1 cellular context compared by ENCODE assay signal in genomic region chr20:20360464-20360863, GRCh38.
TF ChIP-seq lines count a peak whose summit lies in the region.

No MANE protein-coding gene starts in this region.

TF ChIP-seq in H1, 55 proteins besides CTCF, POLR2A, EP300 and RAD21:
- TF ChIP-seq TCF12 (IDR thresholded peaks at IDR 0.05; ENCODE audit: low read depth, low read length) (no peak), TAF7 (optimal IDR thresholded peaks at IDR 0.05; ENCODE audit: borderline replicate concordance, low read depth, low read length) (no peak), CBX8 (IDR thresholded peaks at IDR 0.05; ENCODE audit: borderline replicate concordance, low read depth, low read length) (no peak), BCL11A (IDR thresholded peaks at IDR 0.05; ENCODE audit: low read depth in 2 of 2, low read length in 2 of 2) (no peak), SP4 (IDR thresholded peaks at IDR 0.05; ENCODE audit: low read length) (no peak), CBX5 (IDR thresholded peaks at IDR 0.05; ENCODE audit: low read depth, low read length) (no peak), TAF1 (IDR thresholded peaks at IDR 0.05; ENCODE audit: low read depth, low read length) (no peak), BRCA1 (IDR thresholded peaks at IDR 0.05; ENCODE audit: low read depth, low read length) (no peak), CHD1 (IDR thresholded peaks at IDR 0.05; ENCODE audit: low read depth, low read length) (no peak), GABPA (IDR thresholded peaks at IDR 0.05; ENCODE audit: borderline replicate concordance, insufficient read depth, low read length) (no peak), KDM1A (IDR thresholded peaks at IDR 0.05; ENCODE audit: borderline replicate concordance, low read length) (no peak), YY1 (IDR thresholded peaks at IDR 0.05; ENCODE audit: low read depth, low read length) (no peak), JUND (IDR thresholded peaks at IDR 0.05; ENCODE audit: low read length) (no peak), ZNF274 (IDR thresholded peaks at IDR 0.05; ENCODE audit: borderline replicate concordance, extremely low read depth, low read length) (no peak)
- TF ChIP-seq, protein P1, sequence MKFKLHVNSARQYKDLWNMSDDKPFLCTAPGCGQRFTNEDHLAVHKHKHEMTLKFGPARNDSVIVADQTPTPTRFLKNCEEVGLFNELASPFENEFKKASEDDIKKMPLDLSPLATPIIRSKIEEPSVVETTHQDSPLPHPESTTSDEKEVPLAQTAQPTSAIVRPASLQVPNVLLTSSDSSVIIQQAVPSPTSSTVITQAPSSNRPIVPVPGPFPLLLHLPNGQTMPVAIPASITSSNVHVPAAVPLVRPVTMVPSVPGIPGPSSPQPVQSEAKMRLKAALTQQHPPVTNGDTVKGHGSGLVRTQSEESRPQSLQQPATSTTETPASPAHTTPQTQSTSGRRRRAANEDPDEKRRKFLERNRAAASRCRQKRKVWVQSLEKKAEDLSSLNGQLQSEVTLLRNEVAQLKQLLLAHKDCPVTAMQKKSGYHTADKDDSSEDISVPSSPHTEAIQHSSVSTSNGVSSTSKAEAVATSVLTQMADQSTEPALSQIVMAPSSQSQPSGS (IDR thresholded peaks at IDR 0.05; ENCODE audit: low read length): no peak
- TF ChIP-seq, protein P2, sequence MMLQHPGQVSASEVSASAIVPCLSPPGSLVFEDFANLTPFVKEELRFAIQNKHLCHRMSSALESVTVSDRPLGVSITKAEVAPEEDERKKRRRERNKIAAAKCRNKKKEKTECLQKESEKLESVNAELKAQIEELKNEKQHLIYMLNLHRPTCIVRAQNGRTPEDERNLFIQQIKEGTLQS (IDR thresholded peaks at IDR 0.05; ENCODE audit: insufficient read depth, low read depth, low read length): no peak
